In the genomic region with DNA sequence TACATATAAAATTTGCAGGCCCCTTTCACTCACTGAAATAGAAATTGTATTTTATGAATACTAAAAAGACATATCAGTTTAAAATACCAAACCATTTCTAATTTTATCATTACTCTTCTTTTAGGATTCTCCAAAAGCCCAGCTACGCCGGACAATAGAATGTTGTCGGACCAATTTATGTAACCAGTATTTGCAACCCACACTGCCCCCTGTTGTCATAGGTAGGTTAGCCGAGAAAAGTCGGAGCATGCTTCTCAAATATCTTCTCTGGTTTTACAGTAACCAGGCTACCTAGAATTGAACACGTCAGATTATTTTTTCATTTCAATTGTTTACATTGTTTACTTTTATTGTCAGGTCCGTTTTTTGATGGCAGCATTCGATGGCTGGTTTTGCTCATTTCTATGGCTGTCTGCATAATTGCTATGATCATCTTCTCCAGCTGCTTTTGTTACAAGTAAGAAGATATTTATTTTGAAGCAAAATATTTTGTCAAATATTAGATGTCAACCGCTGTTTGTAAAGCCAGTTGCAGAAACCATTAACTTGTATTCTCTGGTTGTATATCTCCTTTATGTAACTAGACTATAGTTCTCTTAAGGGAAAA, we compare ENCODE assay signal across 8 cellular contexts. TPM values are rescaled to one million over a fixed set of nuclear protein-coding genes. Genes with fewer than 3 reads are reported as not detected.
DNase-seq lines count a peak whose midpoint lies in the region; ATAC-seq, FAIRE-seq and TF ChIP-seq lines count a peak whose summit lies in the region.

No MANE protein-coding gene starts in this region.

- no peak overlapping the region for H2AFZ ChIP-seq in GM12878 (ENCODE audit: control insufficient read depth, low read depth, low read length)

- intact Hi-C loops in GM12878 (cut with micrococcal nuclease; ENCODE audit: unreplicated experiment) = loop anchor here (1.0 kb wide), 3 partner anchors 188 to 211 kb away; no protein-coding TSS in a partner anchor
- intact Hi-C loops in sciatic nerve (cut with DNase I) = loop anchor here (2.0 kb wide), 1 partner anchor 213 kb away; no protein-coding TSS in a partner anchor

- no peak overlapping the region for H3K27ac ChIP-seq in HL-60 (replicated peaks)
- no peak overlapping the region for H3K27ac ChIP-seq in Peyer's patch
- H3K27ac ChIP-seq in GM12878 (ENCODE audit: control insufficient read depth, insufficient read depth) = no peak overlapping the region

- peak; percentile 47 for TF ChIP-seq CTCF in HL-60 (IDR thresholded peaks at IDR 0.05; ENCODE audit: insufficient read depth, low read length)
- TF ChIP-seq CTCF in Peyer's patch (IDR thresholded peaks at IDR 0.05) = peak; percentile 39 to 92 (median 73)
- peak; percentile 63 to 73 (median 63) for TF ChIP-seq CTCF in GM12878 (IDR thresholded peaks at IDR 0.05 in 2 of 3, conservative IDR thresholded peaks at IDR 0.05 in 1 of 3; ENCODE audit: control insufficient read depth in 2 of 3, extremely low read depth in 1 of 3, insufficient read depth in 1 of 3, low read depth in 3 of 3, low read length in 3 of 3)

- peak; percentile 83 for FAIRE-seq in GM12878 (lab: Jason Lieb, UNC)

- 51% methylated on average over 9 of the region's 9 CpGs for WGBS in GM12878 (ENCODE audit: insufficient coverage, insufficient replicate concordance, low lambda C conversion rate, missing lambda C conversion rate)

- POLR2A ChIA-PET in GM12878 (lab: Charles Lee) = no interaction called here

- H4K20me1 ChIP-seq in GM12878 (ENCODE audit: control insufficient read depth, insufficient read depth) = no peaks in the 10 kb centered on the region

- RAD21 ChIA-PET in GM12878 (lab: Charles Lee; ENCODE audit: unreplicated experiment) = interaction anchor here (1.2 to 3.5 kb wide), 6 partner anchors 147 to 211 kb away, joined by 3 to 16 read pairs (median 8); no protein-coding TSS in a partner anchor

- SMC1A ChIA-PET in GM12878 (lab: Charles Lee; ENCODE audit: uncharacterized antibody, unreplicated experiment) = interaction anchor here (0.7 to 3.9 kb wide), 17 partner anchors 10 to 1698 kb away, joined by 3 to 19 read pairs (median 4); no protein-coding TSS in a partner anchor

- H3K27me3 ChIP-seq in HL-60 (ENCODE audit: insufficient read depth, poor library complexity, severe bottlenecking) (no peaks in the 10 kb centered on the region), Peyer's patch (no peaks in the 10 kb centered on the region), GM12878 (replicated peaks in 1 of 2; ENCODE audit: control insufficient read depth in 2 of 2, insufficient read depth in 2 of 2, low read length in 1 of 2) (no peaks in the 10 kb centered on the region)

- H3K9me3 ChIP-seq in Peyer's patch (no peaks in the 10 kb centered on the region), GM12878 (replicated peaks; ENCODE audit: control insufficient read depth, insufficient read depth, low read length) (no peaks in the 10 kb centered on the region)

- H3K4me3 ChIP-seq in HL-60 (replicated peaks; ENCODE audit: insufficient read depth, low read length) (no peak overlapping the region), Peyer's patch (no peak overlapping the region), GM12878 (no peak overlapping the region)

- peak; percentile 40 for DNase-seq in Daoy (ENCODE audit: low read depth)
- peak in 1 of 2 experiments; percentile 50 for DNase-seq in HL-60 (ENCODE audit: low read depth in 1 of 2, low spot score in 1 of 2)
- peak in 2 of 3 donors; percentile 49 to 83 for DNase-seq in Peyer's patch
- no peak for DNase-seq in GM12878 (ENCODE audit: low read depth, low spot score)
- DNase-seq in hypothalamus (lab: John Stamatoyannopoulos, UW) = peak in 33 of 51 donors; percentile 4 to 80 (median 34)
- DNase-seq in sciatic nerve (ENCODE audit: low spot score) = peak; percentile 76
- DNase-seq in NCI-H128 (lab: John Stamatoyannopoulos, UW; ENCODE audit: unreplicated experiment) = no peak

- no peak for TF ChIP-seq EP300 in GM12878 (IDR thresholded peaks at IDR 0.05; ENCODE audit: borderline replicate concordance in 1 of 2, control insufficient read depth in 1 of 2, low read depth in 2 of 2, low read length in 2 of 2)

- no TSS peak for BruUV-seq in GM12878 (replicated peaks; lab: Mats Ljungman, UMichigan)

- TF ChIP-seq POLR2A in Peyer's patch (IDR thresholded peaks at IDR 0.05) = no peak
- no peak for TF ChIP-seq POLR2A in GM12878 (IDR thresholded peaks at IDR 0.05; ENCODE audit: low read depth, low read length)

- H3K79me2 ChIP-seq in GM12878 (ENCODE audit: control insufficient read depth, insufficient read depth, low read length) = no peaks in the 10 kb centered on the region

- H3K4me1 ChIP-seq in Peyer's patch = no peaks in the 10 kb centered on the region
- H3K4me1 ChIP-seq in GM12878 (ENCODE audit: control insufficient read depth, insufficient read depth, low read length) = no peaks in the 10 kb centered on the region

- H3K36me3 ChIP-seq in Peyer's patch (peaks cover 0 to 40% (median 0%) of the 10 kb centered on the region in 3 donors), GM12878 (ENCODE audit: control insufficient read depth in 2 of 2, insufficient read depth in 2 of 2, low read length in 1 of 2) (peaks cover 4 to 5% of the 10 kb centered on the region in 2 experiments; a peak in 3 of 4 replicates)

- H3K9ac ChIP-seq in GM12878 (ENCODE audit: control insufficient read depth, insufficient read depth, low read length) = no peak overlapping the region

- TF ChIP-seq RAD21 in GM12878 (IDR thresholded peaks at IDR 0.05; ENCODE audit: insufficient read depth, low read depth, low read length) = peak; percentile 88

- H3K4me2 ChIP-seq in GM12878 (ENCODE audit: control insufficient read depth, insufficient read depth) = no peak overlapping the region

- ATAC-seq in GM12878 = peak; percentile 79
- ATAC-seq in sciatic nerve = peak; percentile 90
- no peak for ATAC-seq in HG03442 (IDR thresholded peaks at IDR 0.05; ENCODE audit: unreplicated experiment)

- CTCF ChIA-PET in GM12878 (lab: Yijun Ruan, JAX) = interaction anchor here (0.7 to 5.9 kb wide), 28 partner anchors 10 to 315 kb away, joined by 3 to 86 read pairs (median 4); a partner anchor contains a TSS

- in situ Hi-C loops in GM12878 (cut with MboI) = loop anchor here (5.0 kb wide), 1 partner anchor 197 kb away; no protein-coding TSS in a partner anchor

TF ChIP-seq in GM12878, 131 proteins besides CTCF, POLR2A, EP300 and RAD21:
- TF ChIP-seq SMARCA5 (IDR thresholded peaks at IDR 0.05) (peak; percentile 22; the same call in 1 of the 2 replicates), YY1 (IDR thresholded peaks at IDR 0.05; ENCODE audit: low read depth, low read length) (0 out of 2 replicates have a peak, but pooled peaks have one; percentile 20), SMC3 (IDR thresholded peaks at IDR 0.05; ENCODE audit: borderline replicate concordance, low read length) (peak; percentile 67; the same call in 1 of the 2 replicates), MXI1 (IDR thresholded peaks at IDR 0.05; ENCODE audit: low read depth, low read length) (no peak), RAD51 (IDR thresholded peaks at IDR 0.05) (0 out of 2 replicates have a peak, but pooled peaks have one; percentile 8)

RNA-seq across cellular contexts. Expression of a gene that starts 57.6 kb away (rescaled TPM):
- 0.06 TPM in 1 of 2 replicates, not detected in the other for total RNA-seq in Daoy (2014; rRNA removed; shearing (Covaris generic))
- total RNA-seq in Peyer's patch (10 to 100 TPM in 2 of 4 donors, 1 to 10 TPM in 2; 2.8 to 16.5 (median 12.6) TPM), GM12878 (2014; rRNA removed) (0.33 and 1.0 TPM in 2 replicates), GM12878 (2014; rRNA removed; fragmentation: Illumina TruSeq; extraction: Trizol) (0.22 and 0.55 TPM in 2 replicates), GM12878 (2021) (0.40 and 0.95 TPM in 2 replicates), sciatic nerve (66.2 TPM)
- 4.0 and 5.9 TPM in 2 replicates for total RNA-seq in GM12878 (2013; cell fraction: nucleolus; rRNA removed)
- polyA plus RNA-seq in GM12878 (2011; ENCODE audit: low read depth) = 7.0 TPM
- polyA plus RNA-seq in GM12878 (2011; rRNA removed) (0.58 and 1.3 TPM in 2 replicates), GM12878 (2014; fragmentation: Illumina TruSeq; extraction: Trizol) (0.54 TPM in 1 of 2 replicates, not detected in the other), GM12878 (2014; fragmentation: Nextera tagmentation; extraction: Ambion mirVana) (under 1 TPM in 1 of 2 experiments, not detected in 1; 0.09 TPM), GM12878 (2014; rRNA removed) (0.11 and 0.19 TPM in 2 replicates), GM12878 (2016; fragmentation: Nextera tagmentation; extraction: Ambion mirVana) (not detected)
- 0.43 and 0.48 TPM in 2 replicates for polyA plus RNA-seq in GM12878 (2011; cell fraction: cytosol; rRNA removed)
- 2.8 and 3.2 TPM in 2 replicates for polyA plus RNA-seq in GM12878 (2011; cell fraction: nucleus; rRNA removed)
- 0.12 and 0.80 TPM in 2 replicates for polyA plus RNA-seq in GM12878 (2012)
- polyA minus RNA-seq in GM12878 (2011; rRNA and poly(A)+ RNA removed) = 0.37 and 1.2 TPM in 2 replicates
- polyA minus RNA-seq in GM12878 (2011; cell fraction: cytosol; rRNA and poly(A)+ RNA removed) = not detected in 2 replicates
- polyA minus RNA-seq in GM12878 (2011; cell fraction: nucleus; rRNA and poly(A)+ RNA removed) = 0.60 and 1.1 TPM in 2 replicates

RNA-seq across cellular contexts. Expression of a gene that starts 58.6 kb away (rescaled TPM):
- 1.7 TPM in 1 of 2 replicates, not detected in the other for total RNA-seq in Daoy (2014; rRNA removed; shearing (Covaris generic))
- total RNA-seq in Peyer's patch (1 to 10 TPM in 2 of 4 donors, not detected in 2; 2.4 to 8.2 TPM), GM12878 (2014; rRNA removed) (0.33 TPM in 1 of 2 replicates, not detected in the other), GM12878 (2014; rRNA removed; fragmentation: Illumina TruSeq; extraction: Trizol) (not detected in 2 replicates), GM12878 (2021) (0.33 and 0.35 TPM in 2 replicates), sciatic nerve (132 TPM)
- total RNA-seq in GM12878 (2013; cell fraction: nucleolus; rRNA removed) = not detected in 2 replicates
- polyA plus RNA-seq in GM12878 (2011; ENCODE audit: low read depth) = not detected
- polyA plus RNA-seq in GM12878 (2011; rRNA removed) (0.22 TPM in 1 of 2 replicates, not detected in the other), GM12878 (2014; fragmentation: Illumina TruSeq; extraction: Trizol) (not detected in 2 replicates), GM12878 (2014; fragmentation: Nextera tagmentation; extraction: Ambion mirVana) (not detected), GM12878 (2014; rRNA removed) (not detected in 2 replicates), GM12878 (2016; fragmentation: Nextera tagmentation; extraction: Ambion mirVana) (1 to 10 TPM in 1 of 2 experiments, under 1 TPM in 1; 0.51 to 1.3 TPM)
- 0.10 and 0.28 TPM in 2 replicates for polyA plus RNA-seq in GM12878 (2011; cell fraction: cytosol; rRNA removed)
- polyA plus RNA-seq in GM12878 (2011; cell fraction: nucleus; rRNA removed) = 0.19 TPM in 1 of 2 replicates, not detected in the other
- 0.31 TPM in 1 of 2 replicates, not detected in the other for polyA plus RNA-seq in GM12878 (2012)
- polyA minus RNA-seq in GM12878 (2011; rRNA and poly(A)+ RNA removed) = not detected in 2 replicates
- not detected in 2 replicates for polyA minus RNA-seq in GM12878 (2011; cell fraction: cytosol; rRNA and poly(A)+ RNA removed)
- polyA minus RNA-seq in GM12878 (2011; cell fraction: nucleus; rRNA and poly(A)+ RNA removed) = not detected in 2 replicates

Comparison
In these comparisons a context has a peak if more than half of its experiments do, and no peak if none do; other contexts are left out.
1. DNase-seq: peak in Daoy (single experiment), Peyer's patch (2 of 3), hypothalamus (33 of 51) and sciatic nerve (single experiment); none in GM12878 (single experiment) and NCI-H128 (single experiment).
2. RNA of a gene that starts 58.6 kb away (total RNA-seq): 132 TPM in sciatic nerve (single experiment); 2.4 to 8.2 TPM in Peyer's patch, 1.7 TPM in Daoy and 0.33 to 0.35 TPM in GM12878; every median in the first group is over 10 times any median in the second.
3. Peak in every context shown above with its lines, with median percentiles within 50 percentile points of each other: CTCF ChIP-seq.